ENCODE assay signal across 40 cellular contexts in genomic region chr3:169913270-169913780, GRCh38. TPM values are rescaled to one million over a fixed set of nuclear protein-coding genes. Genes with fewer than 3 reads are reported as not detected.
"Had no signal": no experiment of that assay in that cellular context is flagged by ENCODE, and none has a peak within 500 bp of the region (broad histone marks: within the 10 kb centered on the region; RNA-seq: fewer than 3 reads in every experiment).

No MANE protein-coding gene starts in this region.

- H3K27ac ChIP-seq: brain microvascular endothelial cell, colonic mucosa, epithelial cell of prostate, esophagus squamous epithelium, gastroesophageal sphincter, heart right ventricle had no signal

- ATAC-seq: activated CD4-positive, alpha-beta T cell treated with anti-CD3 and anti-CD28 coated beads for 36 hours; activated CD8-positive, alpha-beta memory T cell treated with anti-CD3 and anti-CD28 coated beads, Interleukin-2, amount 10 ng/mL, durations not matched to agents 7 days and 5 days; activated CD8-positive, alpha-beta T cell treated with anti-CD3 and anti-CD28 coated beads, Interleukin-2, amount 10 ng/mL, durations not matched to agents 7 days and 5 days; activated naive CD4-positive, alpha-beta T cell treated with anti-CD3 and anti-CD28 coated beads, Interleukin-2, amount 50 U/mL, for 72 hours; gastroesophageal sphincter; T-helper 17 cell had no signal

- H3K4me3 ChIP-seq: colonic mucosa, esophagus squamous epithelium, gastroesophageal sphincter, heart right ventricle had no signal

- H3K36me3 Mint-ChIP-seq: activated CD4-positive, alpha-beta memory T cell treated with anti-CD3 and anti-CD28 coated beads for 36 hours; activated CD8-positive, alpha-beta memory T cell treated with anti-CD3 and anti-CD28 coated beads, Interleukin-2, amount 10 ng/mL, durations not matched to agents 7 days and 5 days; activated naive CD4-positive, alpha-beta T cell treated with anti-CD3 and anti-CD28 coated beads, Interleukin-2, amount 10 ng/mL, durations not matched to agents 7 days and 5 days; activated naive CD4-positive, alpha-beta T cell treated with anti-CD3 and anti-CD28 coated beads, Interleukin-2, amount 50 U/mL, for 72 hours; activated naive CD8-positive, alpha-beta T cell treated with anti-CD3 and anti-CD28 coated beads, Interleukin-2, amount 10 ng/mL, durations not matched to agents 7 days and 5 days had no signal

- DNase-seq: activated CD4-positive, alpha-beta memory T cell treated with anti-CD3 and anti-CD28 coated beads for 36 hours; activated CD4-positive, alpha-beta T cell treated with anti-CD3 and anti-CD28 coated beads for 36 hours; activated CD4-positive, alpha-beta T cell treated with anti-CD3 and anti-CD28 coated beads, Interleukin-2, amount 10 ng/mL, durations not matched to agents 24 days and 14 days; activated CD4-positive, CD25-positive, alpha-beta regulatory T cell; activated CD4-positive, CD25-positive, alpha-beta regulatory T cell treated with anti-CD3 and anti-CD28 coated beads, Interleukin-2, amount 50 U/mL, for 72 hours; activated CD8-positive, alpha-beta memory T cell treated with anti-CD3 and anti-CD28 coated beads, Interleukin-2, amount 10 ng/mL, durations not matched to agents 7 days and 5 days; activated CD8-positive, alpha-beta memory T cell treated with anti-CD3 and anti-CD28 coated beads, Interleukin-2, amount 50 U/mL, for 4 hours; activated CD8-positive, alpha-beta T cell treated with anti-CD3 and anti-CD28 coated beads, Interleukin-2, amount 10 ng/mL, durations not matched to agents 7 days and 5 days; activated gamma-delta T cell; activated naive CD4-positive, alpha-beta T cell; activated naive CD4-positive, alpha-beta T cell treated with anti-CD3 and anti-CD28 coated beads, Interleukin-2, amount 10 ng/mL, durations not matched to agents 7 days and 5 days; activated naive CD8-positive, alpha-beta T cell treated with anti-CD3 and anti-CD28 coated beads, Interleukin-2, amount 10 ng/mL, durations not matched to agents 7 days and 5 days; activated T-cell treated with anti-CD3 and anti-CD28 coated beads, Interleukin-2, amount 50 U/mL, for 1 hour; activated T-cell treated with anti-CD3 and anti-CD28 coated beads, Interleukin-2, amount 50 U/mL, for 48 hours; anterior cingulate cortex; brain microvascular endothelial cell; caudate nucleus; colonic mucosa; effector CD8-positive, alpha-beta T cell; esophagus squamous epithelium; foreskin melanocyte; heart right ventricle; T-helper 1 cell; T-helper 17 cell; T1000 had no signal

- H3K27ac Mint-ChIP-seq: activated CD4-positive, alpha-beta memory T cell treated with anti-CD3 and anti-CD28 coated beads for 36 hours; activated CD4-positive, alpha-beta T cell treated with anti-CD3 and anti-CD28 coated beads for 36 hours; activated CD4-positive, alpha-beta T cell treated with anti-CD3 and anti-CD28 coated beads, Interleukin-2, amount 10 ng/mL, durations not matched to agents 24 days and 14 days; activated CD8-positive, alpha-beta memory T cell treated with anti-CD3 and anti-CD28 coated beads, Interleukin-2, amount 10 ng/mL, durations not matched to agents 7 days and 5 days; activated CD8-positive, alpha-beta T cell treated with anti-CD3 and anti-CD28 coated beads, Interleukin-2, amount 10 ng/mL, durations not matched to agents 7 days and 5 days; activated naive CD4-positive, alpha-beta T cell treated with anti-CD3 and anti-CD28 coated beads, Interleukin-2, amount 10 ng/mL, durations not matched to agents 7 days and 5 days; activated naive CD4-positive, alpha-beta T cell treated with anti-CD3 and anti-CD28 coated beads, Interleukin-2, amount 50 U/mL, for 72 hours; activated naive CD8-positive, alpha-beta T cell treated with anti-CD3 and anti-CD28 coated beads, Interleukin-2, amount 10 ng/mL, durations not matched to agents 7 days and 5 days; activated T-helper 1 cell treated with anti-CD3 and anti-CD28 coated beads, Interleukin-12 subunit alpha, Interleukin-12 subunit beta, Interleukin-2, Interleukin-4 antibody, amounts not matched to agents 30 ng/mL and 10 ng/mL and 1 ng/mL, durations not matched to agents 14 hours and 24 hours and 36 hours; activated T-helper 2 cell treated with anti-CD3 and anti-CD28 coated beads, Interferon-gamma antibody, Interleukin-2, Interleukin-4, amounts not matched to agents 10 μg/mL and 5 μg/mL and 100 μg/mL, durations not matched to agents 14 hours and 24 hours and 36 hours; T-helper 17 cell; T-helper 2 cell treated with Interferon-gamma antibody and Interleukin-4, amounts not matched to agents 5 μg/mL and 100 μg/mL, for 36 hours had no signal

- H3K9me3 ChIP-seq: colonic mucosa, esophagus squamous epithelium, gastroesophageal sphincter, heart right ventricle had no signal

- H3K27me3 ChIP-seq: brain microvascular endothelial cell, colonic mucosa, gastroesophageal sphincter, heart right ventricle had no signal

- H3K9me3 Mint-ChIP-seq: activated CD4-positive, alpha-beta memory T cell treated with anti-CD3 and anti-CD28 coated beads for 36 hours; activated CD4-positive, alpha-beta T cell treated with anti-CD3 and anti-CD28 coated beads, Interleukin-2, amount 10 ng/mL, durations not matched to agents 24 days and 14 days; activated naive CD4-positive, alpha-beta T cell treated with anti-CD3 and anti-CD28 coated beads, Interleukin-2, amount 10 ng/mL, durations not matched to agents 7 days and 5 days; activated naive CD4-positive, alpha-beta T cell treated with anti-CD3 and anti-CD28 coated beads, Interleukin-2, amount 50 U/mL, for 72 hours; activated naive CD8-positive, alpha-beta T cell treated with anti-CD3 and anti-CD28 coated beads, Interleukin-2, amount 10 ng/mL, durations not matched to agents 7 days and 5 days; activated T-helper 1 cell treated with anti-CD3 and anti-CD28 coated beads, Interleukin-12 subunit alpha, Interleukin-12 subunit beta, Interleukin-2, Interleukin-4 antibody, amounts not matched to agents 30 ng/mL and 10 ng/mL and 1 ng/mL, durations not matched to agents 14 hours and 24 hours and 36 hours; activated T-helper 2 cell treated with anti-CD3 and anti-CD28 coated beads, Interferon-gamma antibody, Interleukin-2, Interleukin-4, amounts not matched to agents 10 μg/mL and 5 μg/mL and 100 μg/mL, durations not matched to agents 14 hours and 24 hours and 36 hours; T-helper 2 cell treated with Interferon-gamma antibody and Interleukin-4, amounts not matched to agents 5 μg/mL and 100 μg/mL, for 36 hours had no signal

- H3K4me1 ChIP-seq: colonic mucosa, esophagus squamous epithelium, gastroesophageal sphincter had no signal

- H3K36me3 ChIP-seq: brain microvascular endothelial cell, colonic mucosa, esophagus squamous epithelium, gastroesophageal sphincter, heart right ventricle had no signal

- H3K27me3 Mint-ChIP-seq: activated CD4-positive, alpha-beta memory T cell treated with anti-CD3 and anti-CD28 coated beads for 36 hours; activated CD4-positive, alpha-beta T cell treated with anti-CD3 and anti-CD28 coated beads for 36 hours; activated CD4-positive, alpha-beta T cell treated with anti-CD3 and anti-CD28 coated beads, Interleukin-2, amount 10 ng/mL, durations not matched to agents 24 days and 14 days; activated CD8-positive, alpha-beta memory T cell treated with anti-CD3 and anti-CD28 coated beads, Interleukin-2, amount 10 ng/mL, durations not matched to agents 7 days and 5 days; activated naive CD8-positive, alpha-beta T cell treated with anti-CD3 and anti-CD28 coated beads, Interleukin-2, amount 10 ng/mL, durations not matched to agents 7 days and 5 days; T-helper 17 cell had no signal

- H3K4me3 Mint-ChIP-seq: activated CD4-positive, alpha-beta memory T cell treated with anti-CD3 and anti-CD28 coated beads for 36 hours; activated CD4-positive, alpha-beta T cell treated with anti-CD3 and anti-CD28 coated beads for 36 hours; activated CD4-positive, alpha-beta T cell treated with anti-CD3 and anti-CD28 coated beads, Interleukin-2, amount 10 ng/mL, durations not matched to agents 24 days and 14 days; activated CD8-positive, alpha-beta memory T cell treated with anti-CD3 and anti-CD28 coated beads, Interleukin-2, amount 10 ng/mL, durations not matched to agents 7 days and 5 days; activated CD8-positive, alpha-beta T cell treated with anti-CD3 and anti-CD28 coated beads, Interleukin-2, amount 10 ng/mL, durations not matched to agents 7 days and 5 days; activated naive CD4-positive, alpha-beta T cell treated with anti-CD3 and anti-CD28 coated beads, Interleukin-2, amount 10 ng/mL, durations not matched to agents 7 days and 5 days; activated naive CD8-positive, alpha-beta T cell treated with anti-CD3 and anti-CD28 coated beads, Interleukin-2, amount 10 ng/mL, durations not matched to agents 7 days and 5 days; activated T-helper 1 cell treated with anti-CD3 and anti-CD28 coated beads, Interleukin-12 subunit alpha, Interleukin-12 subunit beta, Interleukin-2, Interleukin-4 antibody, amounts not matched to agents 30 ng/mL and 10 ng/mL and 1 ng/mL, durations not matched to agents 14 hours and 24 hours and 36 hours; T-helper 17 cell; T-helper 2 cell treated with Interferon-gamma antibody and Interleukin-4, amounts not matched to agents 5 μg/mL and 100 μg/mL, for 36 hours had no signal

- H3K4me1 Mint-ChIP-seq: activated CD4-positive, alpha-beta T cell treated with anti-CD3 and anti-CD28 coated beads for 36 hours; activated CD4-positive, alpha-beta T cell treated with anti-CD3 and anti-CD28 coated beads, Interleukin-2, amount 10 ng/mL, durations not matched to agents 24 days and 14 days; activated CD8-positive, alpha-beta memory T cell treated with anti-CD3 and anti-CD28 coated beads, Interleukin-2, amount 10 ng/mL, durations not matched to agents 7 days and 5 days; activated naive CD8-positive, alpha-beta T cell treated with anti-CD3 and anti-CD28 coated beads, Interleukin-2, amount 10 ng/mL, durations not matched to agents 7 days and 5 days; T-helper 17 cell had no signal

RNA-seq across cellular contexts. Expression of gene SAMD7, which starts 2.0 kb away (rescaled TPM):
- total RNA-seq: activated CD4-positive, alpha-beta memory T cell treated with anti-CD3 and anti-CD28 coated beads for 36 hours; activated CD4-positive, alpha-beta T cell treated with anti-CD3 and anti-CD28 coated beads for 36 hours; activated CD4-positive, alpha-beta T cell treated with anti-CD3 and anti-CD28 coated beads, Interleukin-2, amount 10 ng/mL, durations not matched to agents 24 days and 14 days; activated CD8-positive, alpha-beta memory T cell treated with anti-CD3 and anti-CD28 coated beads for 36 hours; activated CD8-positive, alpha-beta memory T cell treated with anti-CD3 and anti-CD28 coated beads, Interleukin-2, amount 10 ng/mL, durations not matched to agents 7 days and 5 days; activated CD8-positive, alpha-beta T cell treated with anti-CD3 and anti-CD28 coated beads, Interleukin-2, amount 10 ng/mL, durations not matched to agents 7 days and 5 days; activated naive CD4-positive, alpha-beta T cell treated with anti-CD3 and anti-CD28 coated beads, Interleukin-2, amount 50 U/mL, for 72 hours; activated naive CD8-positive, alpha-beta T cell treated with anti-CD3 and anti-CD28 coated beads, Interleukin-2, amount 10 ng/mL, durations not matched to agents 7 days and 5 days; activated T-helper 1 cell treated with anti-CD3 and anti-CD28 coated beads, Interleukin-12 subunit alpha, Interleukin-12 subunit beta, Interleukin-2, Interleukin-4 antibody, amounts not matched to agents 30 ng/mL and 10 ng/mL and 1 ng/mL, durations not matched to agents 14 hours and 24 hours and 36 hours; activated T-helper 2 cell treated with anti-CD3 and anti-CD28 coated beads, Interferon-gamma antibody, Interleukin-2, Interleukin-4, amounts not matched to agents 10 μg/mL and 5 μg/mL and 100 μg/mL, durations not matched to agents 14 hours and 24 hours and 36 hours; astrocyte; bronchial epithelial cell; colonic mucosa; dermis microvascular lymphatic vessel endothelial cell; endothelial cell of umbilical vein; esophagus squamous epithelium; fibroblast of lung; fibroblast of villous mesenchyme; gastroesophageal sphincter; glomerular endothelial cell; T-helper 17 cell had no signal
- polyA plus RNA-seq: endothelial cell of umbilical vein, esophagus, fibroblast of lung, heart right ventricle had no signal

RNA-seq across cellular contexts. Expression of gene LRRC31, which starts 43.6 kb away (rescaled TPM):
- total RNA-seq: activated CD4-positive, alpha-beta memory T cell treated with anti-CD3 and anti-CD28 coated beads for 36 hours; activated CD4-positive, alpha-beta T cell treated with anti-CD3 and anti-CD28 coated beads for 36 hours; activated CD4-positive, alpha-beta T cell treated with anti-CD3 and anti-CD28 coated beads, Interleukin-2, amount 10 ng/mL, durations not matched to agents 24 days and 14 days; activated CD8-positive, alpha-beta memory T cell treated with anti-CD3 and anti-CD28 coated beads for 36 hours; activated CD8-positive, alpha-beta memory T cell treated with anti-CD3 and anti-CD28 coated beads, Interleukin-2, amount 10 ng/mL, durations not matched to agents 7 days and 5 days; activated CD8-positive, alpha-beta T cell treated with anti-CD3 and anti-CD28 coated beads, Interleukin-2, amount 10 ng/mL, durations not matched to agents 7 days and 5 days; activated naive CD4-positive, alpha-beta T cell treated with anti-CD3 and anti-CD28 coated beads, Interleukin-2, amount 50 U/mL, for 72 hours; activated naive CD8-positive, alpha-beta T cell treated with anti-CD3 and anti-CD28 coated beads, Interleukin-2, amount 10 ng/mL, durations not matched to agents 7 days and 5 days; activated T-helper 1 cell treated with anti-CD3 and anti-CD28 coated beads, Interleukin-12 subunit alpha, Interleukin-12 subunit beta, Interleukin-2, Interleukin-4 antibody, amounts not matched to agents 30 ng/mL and 10 ng/mL and 1 ng/mL, durations not matched to agents 14 hours and 24 hours and 36 hours; bronchial epithelial cell; dermis microvascular lymphatic vessel endothelial cell; endothelial cell of umbilical vein; esophagus squamous epithelium; fibroblast of lung; fibroblast of villous mesenchyme; glomerular endothelial cell; heart right ventricle; T-helper 17 cell had no signal
- polyA plus RNA-seq: endothelial cell of umbilical vein, esophagus, fibroblast of lung, heart right ventricle had no signal
